Comparison of ENCODE assay signal across 27 cellular contexts in genomic region chr7:32648408-32649156, GRCh38.
"Had no signal": no experiment of that assay in that cellular context is flagged by ENCODE, and none has a peak within 500 bp of the region (broad histone marks: within the 10 kb centered on the region; RNA-seq: fewer than 3 reads in every experiment).

No MANE protein-coding gene starts in this region.

- H3K27me3 Mint-ChIP-seq: stimulated activated naive B cell treated with anti-CD40 and anti-IgM and Interleukin-4, amounts not matched to agents 10 μg/mL and 1 μg/mL and 100 μg/mL, for 72 hours had no signal

- H3K9me3 ChIP-seq: esophagus squamous epithelium, heart right ventricle, right atrium auricular region, tibial nerve had no signal

- FAIRE-seq: bronchial epithelial cell had no signal

- H3K36me3 Mint-ChIP-seq: activated CD4-positive, alpha-beta memory T cell treated with anti-CD3 and anti-CD28 coated beads for 36 hours had no signal

- H3K27ac Mint-ChIP-seq: activated CD4-positive, alpha-beta memory T cell treated with anti-CD3 and anti-CD28 coated beads for 36 hours; activated CD4-positive, alpha-beta T cell treated with anti-CD3 and anti-CD28 coated beads, Interleukin-2, amount 10 ng/mL, durations not matched to agents 24 days and 14 days; activated naive CD4-positive, alpha-beta T cell treated with anti-CD3 and anti-CD28 coated beads, Interleukin-2, amount 50 U/mL, for 24 hours; activated naive CD8-positive, alpha-beta T cell treated with anti-CD3 and anti-CD28 coated beads, Interleukin-2, amount 50 U/mL, for 24 hours; activated T-cell treated with anti-CD3 and anti-CD28 coated beads, Interleukin-2, amount 50 U/mL, for 24 hours; memory B cell; naive thymus-derived CD8-positive, alpha-beta T cell; neural progenitor cell; stimulated activated naive B cell treated with anti-CD40 and anti-IgM and Interleukin-4, amounts not matched to agents 10 μg/mL and 1 μg/mL and 100 μg/mL, for 72 hours; T-helper 2 cell treated with Interferon-gamma antibody and Interleukin-4, amounts not matched to agents 5 μg/mL and 100 μg/mL, for 36 hours had no signal

- H3K4me3 Mint-ChIP-seq: activated CD4-positive, alpha-beta memory T cell treated with anti-CD3 and anti-CD28 coated beads for 36 hours; activated CD4-positive, alpha-beta T cell treated with anti-CD3 and anti-CD28 coated beads, Interleukin-2, amount 10 ng/mL, durations not matched to agents 24 days and 14 days; activated naive CD4-positive, alpha-beta T cell treated with anti-CD3 and anti-CD28 coated beads, Interleukin-2, amount 50 U/mL, for 24 hours; activated naive CD8-positive, alpha-beta T cell treated with anti-CD3 and anti-CD28 coated beads, Interleukin-2, amount 50 U/mL, for 24 hours; activated T-cell treated with anti-CD3 and anti-CD28 coated beads, Interleukin-2, amount 50 U/mL, for 24 hours; central memory CD8-positive, alpha-beta T cell; memory B cell; naive thymus-derived CD8-positive, alpha-beta T cell; neural progenitor cell; stimulated activated naive B cell treated with anti-CD40 and anti-IgM and Interleukin-4, amounts not matched to agents 10 μg/mL and 1 μg/mL and 100 μg/mL, for 72 hours; T-helper 2 cell treated with Interferon-gamma antibody and Interleukin-4, amounts not matched to agents 5 μg/mL and 100 μg/mL, for 36 hours had no signal

- DNase-seq: activated CD4-positive, alpha-beta memory T cell treated with anti-CD3 and anti-CD28 coated beads for 36 hours; activated CD4-positive, alpha-beta T cell treated with anti-CD3 and anti-CD28 coated beads, Interleukin-2, amount 10 ng/mL, durations not matched to agents 24 days and 14 days; activated CD4-positive, CD25-positive, alpha-beta regulatory T cell treated with anti-CD3 and anti-CD28 coated beads, Interleukin-2, amount 50 U/mL, for 72 hours; activated CD8-positive, alpha-beta memory T cell treated with anti-CD3 and anti-CD28 coated beads, Interleukin-2, amount 50 U/mL, for 4 hours; activated gamma-delta T cell treated with Interleukin-2 at 50 U/mL for 16 hours; activated naive CD8-positive, alpha-beta T cell treated with anti-CD3 and anti-CD28 coated beads, Interleukin-2, amount 50 U/mL, for 24 hours; activated T-cell treated with anti-CD3 and anti-CD28 coated beads, Interleukin-2, amount 50 U/mL, for 24 hours; dermis blood vessel endothelial cell; effector CD4-positive, alpha-beta T cell; esophagus squamous epithelium; foreskin melanocyte; heart right ventricle; naive thymus-derived CD8-positive, alpha-beta T cell; occipital lobe; stimulated activated CD4-positive, alpha-beta T cell treated with anti-CD3 and anti-CD28 coated beads, Interleukin-15, amount 100 ng/mL, for 24 hours; stimulated activated CD4-positive, alpha-beta T cell treated with anti-CD3 and anti-CD28 coated beads, Interleukin-2, amount 100 ng/mL, for 24 hours; stimulated activated naive B cell treated with anti-CD40 and anti-IgM and Interleukin-4, amounts not matched to agents 10 μg/mL and 1 μg/mL and 100 μg/mL, for 72 hours; WERI-Rb-1 had no signal

- H3K9me3 Mint-ChIP-seq: activated CD4-positive, alpha-beta memory T cell treated with anti-CD3 and anti-CD28 coated beads for 36 hours; activated CD4-positive, alpha-beta T cell treated with anti-CD3 and anti-CD28 coated beads, Interleukin-2, amount 10 ng/mL, durations not matched to agents 24 days and 14 days; activated naive CD4-positive, alpha-beta T cell treated with anti-CD3 and anti-CD28 coated beads, Interleukin-2, amount 50 U/mL, for 24 hours; activated naive CD8-positive, alpha-beta T cell treated with anti-CD3 and anti-CD28 coated beads, Interleukin-2, amount 50 U/mL, for 24 hours; activated T-cell treated with anti-CD3 and anti-CD28 coated beads, Interleukin-2, amount 50 U/mL, for 24 hours; central memory CD8-positive, alpha-beta T cell; neural progenitor cell; stimulated activated naive B cell treated with anti-CD40 and anti-IgM and Interleukin-4, amounts not matched to agents 10 μg/mL and 1 μg/mL and 100 μg/mL, for 72 hours; T-helper 2 cell treated with Interferon-gamma antibody and Interleukin-4, amounts not matched to agents 5 μg/mL and 100 μg/mL, for 36 hours had no signal

- H3K4me3 ChIP-seq: esophagus squamous epithelium, heart right ventricle, neural progenitor cell, right atrium auricular region, tibial nerve had no signal

- H2AFZ ChIP-seq: neural progenitor cell, parathyroid adenoma had no signal

- H3K4me1 ChIP-seq: esophagus squamous epithelium, heart right ventricle, neural progenitor cell, parathyroid adenoma, right atrium auricular region, tibial nerve had no signal

- ATAC-seq: activated naive CD8-positive, alpha-beta T cell treated with anti-CD3 and anti-CD28 coated beads, Interleukin-2, amount 50 U/mL, for 24 hours; heart right ventricle; naive thymus-derived CD8-positive, alpha-beta T cell; stimulated activated naive B cell treated with anti-CD40 and anti-IgM and Interleukin-4, amounts not matched to agents 10 μg/mL and 1 μg/mL and 100 μg/mL, for 72 hours had no signal

- H3K4me2 ChIP-seq: neural progenitor cell had no signal

- H3K79me2 ChIP-seq: parathyroid adenoma had no signal

- H3K27ac ChIP-seq: esophagus squamous epithelium, heart right ventricle, neural progenitor cell, parathyroid adenoma, right atrium auricular region, tibial nerve, WERI-Rb-1 had no signal

- H3K4me1 Mint-ChIP-seq: activated CD4-positive, alpha-beta T cell treated with anti-CD3 and anti-CD28 coated beads, Interleukin-2, amount 10 ng/mL, durations not matched to agents 24 days and 14 days; activated naive CD4-positive, alpha-beta T cell treated with anti-CD3 and anti-CD28 coated beads, Interleukin-2, amount 50 U/mL, for 24 hours; activated naive CD8-positive, alpha-beta T cell treated with anti-CD3 and anti-CD28 coated beads, Interleukin-2, amount 50 U/mL, for 24 hours; central memory CD8-positive, alpha-beta T cell; memory B cell; naive thymus-derived CD8-positive, alpha-beta T cell; neural progenitor cell had no signal

- H3K36me3 ChIP-seq: esophagus squamous epithelium, heart right ventricle, neural progenitor cell, right atrium auricular region, tibial nerve, WERI-Rb-1 had no signal

- H3K27me3 ChIP-seq: esophagus squamous epithelium, heart right ventricle, neural progenitor cell, right atrium auricular region, tibial nerve had no signal

- H3K9ac ChIP-seq: neural progenitor cell, parathyroid adenoma had no signal
